ENCODE assay signal across 8 cellular contexts in genomic region chr11:1652778-1653540, GRCh38. TPM values are rescaled to one million over a fixed set of nuclear protein-coding genes. Genes with fewer than 3 reads are reported as not detected.
DNase-seq lines count a peak whose midpoint lies in the region; ATAC-seq and TF ChIP-seq lines count a peak whose summit lies in the region.

No MANE protein-coding gene starts in this region.

- DNase-seq in NOMO-1 (lab: John Stamatoyannopoulos, UW; ENCODE audit: unreplicated experiment in 2 of 2): peak; percentile 10 to 46
- DNase-seq in NOMO-1 treated with dmso at 0.1 percent for 144 hours (lab: John Stamatoyannopoulos, UW; ENCODE audit: unreplicated experiment): no peak
- DNase-seq in NCI-H226: peak; percentile 22
- peak; percentile 43 to 84 (median 73) for DNase-seq in activated CD8-positive, alpha-beta memory T cell treated with anti-CD3 and anti-CD28 coated beads for 48 hours (ENCODE audit: low read depth in 2 of 3, low spot score in 2 of 3)
- peak; percentile 90 for DNase-seq in endothelial cell (ENCODE audit: low spot score)
- DNase-seq in midbrain (lab: John Stamatoyannopoulos, UW): peak; percentile 83
- peak; percentile 28 to 55 for DNase-seq in stimulated activated CD8-positive, alpha-beta memory T cell treated with anti-CD3 and anti-CD28 coated beads, Interleukin-4, amount 100 ng/mL, for 4 hours (ENCODE audit: low read depth in 2 of 2, low spot score in 1 of 2)

- H3K9me3 Mint-ChIP-seq in endothelial cell (ENCODE audit: unreplicated experiment): no peaks in the 10 kb centered on the region

- H3K36me3 Mint-ChIP-seq in endothelial cell (ENCODE audit: low read depth, unreplicated experiment): no peaks in the 10 kb centered on the region

- H3K27me3 Mint-ChIP-seq in endothelial cell (ENCODE audit: unreplicated experiment): peaks cover 14% of the 10 kb centered on the region

- no peak overlapping the region for H3K4me3 Mint-ChIP-seq in endothelial cell (ENCODE audit: unreplicated experiment)

- peak; percentile 99 for TF ChIP-seq CTCF in endothelial cell (IDR thresholded peaks at IDR 0.05; ENCODE audit: unreplicated experiment)

- no peaks in the 10 kb centered on the region for H3K4me1 Mint-ChIP-seq in endothelial cell (ENCODE audit: unreplicated experiment)

- no peak overlapping the region for H3K27ac Mint-ChIP-seq in endothelial cell (ENCODE audit: unreplicated experiment)

- no peak for ATAC-seq in GM18498 (IDR thresholded peaks at IDR 0.05; ENCODE audit: unreplicated experiment)

RNA-seq across cellular contexts. Expression of gene KRTAP5-5, which starts 23.4 kb away (rescaled TPM):
- total RNA-seq in endothelial cell (ENCODE audit: unreplicated experiment): not detected

RNA-seq across cellular contexts. Expression of gene KRTAP5-4, which starts 31.0 kb away (rescaled TPM):
- total RNA-seq in endothelial cell (ENCODE audit: unreplicated experiment): not detected

RNA-seq across cellular contexts. Expression of gene KRTAP5-6, which starts 44.0 kb away (rescaled TPM):
- not detected for total RNA-seq in endothelial cell (ENCODE audit: unreplicated experiment)

RNA-seq across cellular contexts. Expression of gene KRTAP5-3, which starts 44.7 kb away (rescaled TPM):
- total RNA-seq in endothelial cell (ENCODE audit: unreplicated experiment): not detected

RNA-seq across cellular contexts. Expression of gene KRTAP5-2, which starts 54.9 kb away (rescaled TPM):
- not detected for total RNA-seq in endothelial cell (ENCODE audit: unreplicated experiment)
